In genomic region chr14:95126906-95127530, GRCh38 we compare ENCODE assay signal across 21 cellular contexts. TPM values are rescaled to one million over a fixed set of nuclear protein-coding genes. Genes with fewer than 3 reads are reported as not detected.
DNase-seq lines count a peak whose midpoint lies in the region; ATAC-seq and TF ChIP-seq lines count a peak whose summit lies in the region.
"Had no signal": no experiment of that assay in that cellular context is flagged by ENCODE, and none has a peak within 500 bp of the region (broad histone marks: within the 10 kb centered on the region; RNA-seq: fewer than 3 reads in every experiment).

No MANE protein-coding gene starts in this region.

- H3K36me3 ChIP-seq in IMR-90 (ENCODE audit: control insufficient read depth, insufficient read depth, low read length) (peaks cover 14% of the 10 kb centered on the region), GM23248 (ENCODE audit: low read depth) (peaks cover 52% of the 10 kb centered on the region)

- BruUV-seq in IMR-90 (replicated peaks; lab: Mats Ljungman, UMichigan): no TSS peak

- H4K5ac ChIP-seq in IMR-90 (ENCODE audit: low read depth, low read length): no peak overlapping the region

- peaks cover 2% of the 10 kb centered on the region; the same call in 1 of the 2 replicates for H3K9me1 ChIP-seq in IMR-90 (ENCODE audit: insufficient read depth, low read length)

- H2BK15ac ChIP-seq in IMR-90 (ENCODE audit: low read depth, low read length): no peak overlapping the region

- dilution Hi-C loops in IMR-90 (cut with HindIII; ENCODE audit: low sequenced_read_pairs, unreplicated experiment): no loop called here

- peaks cover 64% of the 10 kb centered on the region for H3K79me2 ChIP-seq in GM23248 (ENCODE audit: insufficient read depth)

- in situ Hi-C loops in IMR-90 (cut with MboI; ENCODE audit: low sequenced_read_pairs): loop anchor here (25.0 kb wide), 1 partner anchor 385 kb away; the partner anchor contains the start of gene SYNE3
- in situ Hi-C loops in GM23248 (cut with MboI): no loop called here

- no peak overlapping the region for H4K8ac ChIP-seq in IMR-90 (ENCODE audit: low read depth in 2 of 2, low read length in 2 of 2)

- WGBS in IMR-90 (ENCODE audit: extremely low coverage in 2 of 2, insufficient read length in 1 of 2), 2 experiments: no CpG with 5 or more reads among the region's 1 CpG
- 88 to 100% methylated on average over 1 of the region's 1 CpG for WGBS in GM23248 (ENCODE audit: low coverage in 1 of 2, low lambda C conversion rate in 2 of 2, missing lambda C conversion rate in 2 of 2), 2 experiments

- ATAC-seq in IMR-90 (ENCODE audit: low read depth) (peak; percentile 84), HG03460 (IDR thresholded peaks at IDR 0.05; ENCODE audit: unreplicated experiment) (no peak)
- ATAC-seq: CD8-positive, alpha-beta T cell; SK-N-SH treated with all-trans-retinoic acid at 6 μM for 48 hours; T-cell had no signal

- H4K91ac ChIP-seq in IMR-90 (ENCODE audit: insufficient read depth, low read depth, low read length): no peak overlapping the region

- H2BK5ac ChIP-seq in IMR-90 (ENCODE audit: low read depth, low read length, poor library complexity, severe bottlenecking): peak overlapping the region; percentile 24

- H3K27me3 ChIP-seq in IMR-90 (ENCODE audit: control insufficient read depth, insufficient read depth, low read length): no peaks in the 10 kb centered on the region
- no peaks in the 10 kb centered on the region for H3K27me3 ChIP-seq in GM23248 (replicated peaks; ENCODE audit: insufficient read depth)
- H3K27me3 ChIP-seq: BLaER1 treated with 17β-estradiol and CSF1 and Interleukin-3, amounts not matched to agents 10 nM and 100 nM; Peyer's patch had no signal

- no peak overlapping the region for H3K9ac ChIP-seq in IMR-90 (ENCODE audit: low read depth, low read length)
- H3K9ac ChIP-seq in GM23248: no peak overlapping the region
- H3K9ac ChIP-seq: BLaER1 treated with 17β-estradiol and CSF1 and Interleukin-3, amounts not matched to agents 10 nM and 100 nM had no signal

- H3K4ac ChIP-seq in IMR-90 (ENCODE audit: low read depth, low read length): no peak overlapping the region

- H3K14ac ChIP-seq in IMR-90 (replicated peaks; ENCODE audit: low read depth, low read length): no peak overlapping the region

- no peaks in the 10 kb centered on the region for H3K9me2 ChIP-seq in GM23248 (ENCODE audit: insufficient read depth)

- H2BK120ac ChIP-seq in IMR-90 (ENCODE audit: low read depth, low read length): no peak overlapping the region

- H3K27ac ChIP-seq in IMR-90 (ENCODE audit: insufficient read depth, low read length): no peak overlapping the region
- H3K27ac ChIP-seq in substantia nigra (ENCODE audit: low read depth, low read length, poor library complexity, severe bottlenecking): peak overlapping the region; percentile 20
- no peak overlapping the region for H3K27ac ChIP-seq in GM23248
- H3K27ac ChIP-seq: 22Rv1; BLaER1 treated with 17β-estradiol and CSF1 and Interleukin-3, amounts not matched to agents 10 nM and 100 nM; Peyer's patch had no signal

- no peak overlapping the region for H3K56ac ChIP-seq in IMR-90 (ENCODE audit: extremely low read depth, insufficient read depth, low read length)

- DNase-seq in NCI-H510A treated with DMSO at 0.1 percent for 48 hours (lab: John Stamatoyannopoulos, UW) (peak; percentile 7), NCI-H510A (lab: John Stamatoyannopoulos, UW) (no peak), IMR-90 (peak; percentile 76), fibroblast of peridontal ligament (ENCODE audit: extremely low read depth) (peak; percentile 12), substantia nigra (lab: John Stamatoyannopoulos, UW) (no peak), OCI-M1 (lab: John Stamatoyannopoulos, UW) (no peak), GM23248 (no peak)
- DNase-seq: ACHN; CD8-positive, alpha-beta T cell; DMS153; HFFc6; Kasumi-1; NCI-H1694; NCI-H2081; NCI-H446 treated with DMSO at 0.1 percent for 48 hours; Peyer's patch; T-cell had no signal

- H3K79me1 ChIP-seq in IMR-90 (ENCODE audit: low read depth in 1 of 2, low read length in 2 of 2): peaks cover 28 to 37% of the 10 kb centered on the region in 2 experiments

- TF ChIP-seq CTCF in IMR-90 (conservative IDR thresholded peaks at IDR 0.05; ENCODE audit: low read depth, low read length): no peak

- H3K18ac ChIP-seq in IMR-90 (ENCODE audit: low read depth, low read length): no peak overlapping the region; the same call in 1 of the 2 replicates

- H4K20me1 ChIP-seq in IMR-90 (ENCODE audit: insufficient read depth, low read length): no peaks in the 10 kb centered on the region
- no peaks in the 10 kb centered on the region for H4K20me1 ChIP-seq in GM23248 (ENCODE audit: insufficient read depth)

- peaks cover 5% of the 10 kb centered on the region for H3K4me1 ChIP-seq in IMR-90 (ENCODE audit: control insufficient read depth, insufficient read depth, low read length)
- no peaks in the 10 kb centered on the region for H3K4me1 ChIP-seq in GM23248 (ENCODE audit: insufficient read depth)
- H3K4me1 ChIP-seq: Peyer's patch had no signal

- intact Hi-C loops in IMR-90 (cut with micrococcal nuclease): loop anchor here (10.0 kb wide), 1 partner anchor 408 kb away; the partner anchor contains the start of gene GLRX5

- no peak for TF ChIP-seq RAD21 in IMR-90 (IDR thresholded peaks at IDR 0.05; ENCODE audit: low read length)

- CTCF ChIA-PET in IMR-90 (lab: Yijun Ruan, JAX): no interaction called here

- H2BK20ac ChIP-seq in IMR-90 (ENCODE audit: low read depth, low read length): no peak overlapping the region

- H2AFZ ChIP-seq in IMR-90 (replicated peaks; ENCODE audit: low read length, poor library complexity): no peak overlapping the region
- H2AFZ ChIP-seq in GM23248: no peak overlapping the region

- H3K4me2 ChIP-seq in IMR-90 (ENCODE audit: low read depth, low read length): peak overlapping the region; percentile 50; the same call in 1 of the 2 replicates
- H3K4me2 ChIP-seq in GM23248 (ENCODE audit: unreplicated experiment): no peak overlapping the region
- H3K4me2 ChIP-seq: BLaER1 treated with 17β-estradiol and CSF1 and Interleukin-3, amounts not matched to agents 10 nM and 100 nM had no signal

- no peaks in the 10 kb centered on the region for H3F3A ChIP-seq in GM23248 (ENCODE audit: insufficient read depth)

- TF ChIP-seq POLR2A in IMR-90 (IDR thresholded peaks at IDR 0.05; ENCODE audit: low read depth, low read length): no peak

- H3K4me3 ChIP-seq in IMR-90 (ENCODE audit: insufficient read depth, low read depth, low read length): no peak overlapping the region
- no peak overlapping the region for H3K4me3 ChIP-seq in GM23248
- H3K4me3 ChIP-seq: BLaER1 treated with 17β-estradiol and CSF1 and Interleukin-3, amounts not matched to agents 10 nM and 100 nM; Peyer's patch had no signal

- H3K23ac ChIP-seq in IMR-90 (ENCODE audit: low read depth, low read length): no peak overlapping the region

- POLR2A ChIA-PET in IMR-90 (lab: Charles Lee; ENCODE audit: unreplicated experiment): no interaction called here

- H3K9me3 ChIP-seq in IMR-90 (ENCODE audit: control insufficient read depth, insufficient read depth, low read length) (no peaks in the 10 kb centered on the region), GM23248 (ENCODE audit: low read depth) (no peaks in the 10 kb centered on the region)
- H3K9me3 ChIP-seq: BLaER1 treated with 17β-estradiol and CSF1 and Interleukin-3, amounts not matched to agents 10 nM and 100 nM; Peyer's patch had no signal

- no peak overlapping the region for H2AK9ac ChIP-seq in IMR-90 (replicated peaks; ENCODE audit: low read depth, low read length, poor library complexity)

- no peak overlapping the region for H2AK5ac ChIP-seq in IMR-90 (ENCODE audit: low read depth, low read length)

TF ChIP-seq in IMR-90, 13 proteins besides CTCF, POLR2A, EP300 and RAD21:
- TF ChIP-seq SMC3 (IDR thresholded peaks at IDR 0.05; ENCODE audit: low read depth, low read length) (no peak), RCOR1 (IDR thresholded peaks at IDR 0.05; ENCODE audit: insufficient replicate concordance, low read length) (no peak), ELK1 (IDR thresholded peaks at IDR 0.05; ENCODE audit: borderline replicate concordance, low read depth, low read length) (no peak), MAFK (IDR thresholded peaks at IDR 0.05; ENCODE audit: low read depth, low read length) (no peak), MAZ (IDR thresholded peaks at IDR 0.05; ENCODE audit: borderline replicate concordance, low read depth, low read length) (no peak), FOS (IDR thresholded peaks at IDR 0.05; ENCODE audit: low read depth, low read length) (no peak), CEBPB (IDR thresholded peaks at IDR 0.05; ENCODE audit: low read depth, low read length) (no peak), BHLHE40 (IDR thresholded peaks at IDR 0.05; ENCODE audit: low read depth, low read length) (no peak), RFX5 (IDR thresholded peaks at IDR 0.05; ENCODE audit: low read depth, low read length) (no peak), MXI1 (IDR thresholded peaks at IDR 0.05; ENCODE audit: borderline replicate concordance, low read depth, low read length) (no peak), NFE2L2 (IDR thresholded peaks at IDR 0.05; ENCODE audit: low read depth, low read length) (no peak), CHD1 (IDR thresholded peaks at IDR 0.05; ENCODE audit: low read depth, low read length) (no peak)
- TF ChIP-seq, protein P1, sequence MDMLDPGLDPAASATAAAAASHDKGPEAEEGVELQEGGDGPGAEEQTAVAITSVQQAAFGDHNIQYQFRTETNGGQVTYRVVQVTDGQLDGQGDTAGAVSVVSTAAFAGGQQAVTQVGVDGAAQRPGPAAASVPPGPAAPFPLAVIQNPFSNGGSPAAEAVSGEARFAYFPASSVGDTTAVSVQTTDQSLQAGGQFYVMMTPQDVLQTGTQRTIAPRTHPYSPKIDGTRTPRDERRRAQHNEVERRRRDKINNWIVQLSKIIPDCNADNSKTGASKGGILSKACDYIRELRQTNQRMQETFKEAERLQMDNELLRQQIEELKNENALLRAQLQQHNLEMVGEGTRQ (IDR thresholded peaks at IDR 0.05; ENCODE audit: low read depth, low read length): no peak

RNA-seq across cellular contexts. Expression of gene DICER1, which starts 30.3 kb away (rescaled TPM):
- total RNA-seq in IMR-90 (2012; rRNA removed): 41.7 and 49.5 TPM in 2 replicates
- polyA plus RNA-seq in IMR-90 (2012; rRNA removed): 8.3 and 9.7 TPM in 2 replicates
- polyA plus RNA-seq in IMR-90 (2012; cell fraction: cytosol; rRNA removed): 2.3 and 2.8 TPM in 2 replicates
- polyA plus RNA-seq in IMR-90 (2012; cell fraction: nucleus; rRNA removed; ENCODE audit: low replicate concordance): 6.1 and 45.4 TPM in 2 replicates
- total RNA-seq in GM23248 (2014; rRNA removed; shearing (Covaris generic)): 27.6 and 28.2 TPM in 2 replicates
- polyA plus RNA-seq in GM23248 (2016; fragmentation: Nextera tagmentation; extraction: Ambion mirVana): 9.8 and 10.8 TPM in 2 replicates

Comparison
In these comparisons a context has a peak if more than half of its experiments do, and no peak if none do; other contexts are left out.
1. DNase-seq: peak in NCI-H510A treated with DMSO at 0.1 percent for 48 hours (single experiment), IMR-90 (single experiment) and fibroblast of peridontal ligament (single experiment); none in NCI-H510A (single experiment), substantia nigra (0 of 49), OCI-M1 (single experiment) and GM23248 (single experiment).